In genomic region chr5:6803981-6804550, GRCh38 we compare ENCODE assay signal across 20 cellular contexts.
DNase-seq lines count a peak whose midpoint lies in the region; FAIRE-seq and TF ChIP-seq lines count a peak whose summit lies in the region.
"Had no signal": no experiment of that assay in that cellular context is flagged by ENCODE, and none has a peak within 500 bp of the region (broad histone marks: within the 10 kb centered on the region; RNA-seq: fewer than 3 reads in every experiment).

No MANE protein-coding gene starts in this region.

- no peak overlapping the region for H3K27ac ChIP-seq in astrocyte (ENCODE audit: low read depth, low read length)
- H3K27ac ChIP-seq: 22Rv1 had no signal

- H3K36me3 Mint-ChIP-seq in astrocyte (ENCODE audit: low read depth, unreplicated experiment) = peaks cover 5% of the 10 kb centered on the region
- H3K36me3 Mint-ChIP-seq in osteocyte (ENCODE audit: unreplicated experiment) = no peaks in the 10 kb centered on the region
- H3K36me3 Mint-ChIP-seq: CD14-positive monocyte, T-cell had no signal

- no peak overlapping the region for H3K4me2 ChIP-seq in astrocyte (ENCODE audit: low read length)

- H4K20me1 ChIP-seq in astrocyte (ENCODE audit: insufficient read depth, low read length) = no peaks in the 10 kb centered on the region

- H3K27me3 Mint-ChIP-seq in astrocyte (ENCODE audit: low read depth, unreplicated experiment) = no peaks in the 10 kb centered on the region
- H3K27me3 Mint-ChIP-seq in osteocyte (ENCODE audit: unreplicated experiment) = peaks cover 2% of the 10 kb centered on the region

- no peak overlapping the region for H2AFZ ChIP-seq in astrocyte (ENCODE audit: low read depth, low read length)

- DNase-seq in DMS 273 (lab: John Stamatoyannopoulos, UW; ENCODE audit: unreplicated experiment) (peak; percentile 33), DMS 273 treated with DMSO at 0.1 percent for 48 hours (lab: John Stamatoyannopoulos, UW) (no peak), astrocyte (ENCODE audit: low read depth) (no peak), osteocyte (ENCODE audit: extremely low spot score, unreplicated experiment) (peak; percentile 57), KG1 (lab: John Stamatoyannopoulos, UW) (no peak), AG20443 (ENCODE audit: low spot score) (no peak), NCI-H2196 (lab: John Stamatoyannopoulos, UW; ENCODE audit: unreplicated experiment) (no peak)
- DNase-seq in NK-92 treated with Interleukin-12 subunit alpha and Interleukin-12 subunit beta, amount 100 ng/mL, for 24 hours (lab: John Stamatoyannopoulos, UW) = no peak
- DNase-seq: DMS79, H7, NCI-H1092 treated with DMSO at 0.1 percent for 48 hours, NCI-H1436 treated with DMSO at 0.1 percent for 48 hours, NCI-H2029 treated with DMSO at 0.1 percent for 48 hours, NCI-H2171 treated with DMSO at 0.1 percent for 48 hours, SIG-M5, T-cell had no signal

- H3K9me3 Mint-ChIP-seq in astrocyte (ENCODE audit: unreplicated experiment) (peaks cover 7% of the 10 kb centered on the region), osteocyte (ENCODE audit: unreplicated experiment) (peaks cover 8% of the 10 kb centered on the region)

- H3K36me3 ChIP-seq in astrocyte (ENCODE audit: insufficient read depth, low read length) = no peaks in the 10 kb centered on the region

- H3K4me3 Mint-ChIP-seq in astrocyte (ENCODE audit: unreplicated experiment) = peak overlapping the region; percentile 64
- no peak overlapping the region for H3K4me3 Mint-ChIP-seq in osteocyte (ENCODE audit: unreplicated experiment)
- H3K4me3 Mint-ChIP-seq: CD14-positive monocyte, T-cell had no signal

- peak overlapping the region; percentile 77 for H3K27ac Mint-ChIP-seq in astrocyte (ENCODE audit: unreplicated experiment)
- H3K27ac Mint-ChIP-seq in osteocyte (ENCODE audit: unreplicated experiment) = no peak overlapping the region
- H3K27ac Mint-ChIP-seq: CD14-positive monocyte, T-cell had no signal

- H3K9ac ChIP-seq in astrocyte (ENCODE audit: low read length) = no peak overlapping the region

- TF ChIP-seq CTCF in astrocyte (IDR thresholded peaks at IDR 0.05; ENCODE audit: insufficient read depth, low read depth, low read length) (no peak), osteocyte (IDR thresholded peaks at IDR 0.05) (no peak)

- H3K4me3 ChIP-seq in astrocyte (ENCODE audit: insufficient read depth, low read depth, low read length) = no peak overlapping the region
- H3K4me3 ChIP-seq: GM12878 had no signal

- H3K9me3 ChIP-seq in astrocyte (ENCODE audit: insufficient read depth, low read depth, low read length) = no peaks in the 10 kb centered on the region

- no peaks in the 10 kb centered on the region for H3K27me3 ChIP-seq in astrocyte (ENCODE audit: insufficient read depth, low read length)

- H3K4me1 Mint-ChIP-seq in astrocyte (ENCODE audit: low read depth, unreplicated experiment) (peaks cover 20% of the 10 kb centered on the region), osteocyte (ENCODE audit: unreplicated experiment) (peaks cover 17% of the 10 kb centered on the region)
- H3K4me1 Mint-ChIP-seq: CD14-positive monocyte, T-cell had no signal

- H3K79me2 ChIP-seq in astrocyte (ENCODE audit: insufficient read depth, low read length) = no peaks in the 10 kb centered on the region

- no peak for FAIRE-seq in astrocyte (lab: Jason Lieb, UNC)
- FAIRE-seq: D721Med, GM12878 had no signal

- H3K4me1 ChIP-seq in astrocyte (ENCODE audit: insufficient read depth, low read length) = no peaks in the 10 kb centered on the region

Comparison
In these comparisons a context has a peak if more than half of its experiments do, and no peak if none do; other contexts are left out.
1. DNase-seq: peak in DMS 273 (single experiment) and osteocyte (single experiment); none in DMS 273 treated with DMSO at 0.1 percent for 48 hours (single experiment), astrocyte (single experiment), KG1 (single experiment), AG20443 (single experiment), NK-92 treated with Interleukin-12 subunit alpha and Interleukin-12 subunit beta, amount 100 ng/mL, for 24 hours (single experiment) and NCI-H2196 (single experiment).